Comparison of ENCODE assay signal across 8 cellular contexts in the genomic region with DNA sequence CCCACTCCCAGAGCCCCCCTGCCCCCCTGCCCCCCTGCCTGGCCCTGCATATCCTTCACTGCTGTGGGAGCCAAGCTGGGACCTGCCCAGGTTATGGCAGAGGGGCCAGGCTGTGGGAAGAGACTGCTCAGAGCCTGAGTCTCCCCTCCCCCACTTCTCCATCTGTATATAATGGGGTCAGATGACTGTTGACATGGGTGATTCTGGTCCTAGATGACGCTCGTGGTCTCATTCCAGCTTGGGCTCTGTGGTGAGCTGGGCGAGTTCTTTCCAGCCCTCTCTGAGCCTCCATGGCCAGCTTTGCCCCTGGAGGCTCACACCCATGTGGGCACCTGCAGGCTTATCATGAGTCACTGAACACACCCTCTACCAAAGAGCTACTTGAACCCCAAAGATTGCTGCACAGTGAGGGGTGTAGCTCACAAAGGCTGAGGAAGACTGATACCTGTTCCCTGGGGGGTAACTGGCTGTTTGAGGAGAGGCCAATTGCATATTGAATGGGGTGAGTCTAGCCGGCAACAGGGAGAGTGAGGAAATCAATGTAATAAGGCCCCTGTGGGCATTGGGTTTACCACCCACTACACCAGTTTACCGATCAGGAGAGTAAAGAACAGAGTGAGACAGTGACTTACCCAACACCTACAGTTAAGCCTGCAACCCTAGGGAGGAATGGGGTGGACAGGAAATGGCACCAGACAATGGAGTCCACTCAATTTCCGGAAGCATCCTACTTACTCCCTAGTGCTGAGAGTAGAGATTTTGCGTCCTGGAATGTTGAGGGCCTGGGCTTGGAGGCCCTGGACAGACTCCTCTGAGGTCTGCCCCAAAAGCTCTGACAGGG. TPM values are rescaled to one million over a fixed set of nuclear protein-coding genes. Genes with fewer than 3 reads are reported as not detected.
DNase-seq lines count a peak whose midpoint lies in the region; ATAC-seq, FAIRE-seq and TF ChIP-seq lines count a peak whose summit lies in the region.

No MANE protein-coding gene starts in this region.

- DNase-seq in GM18507 (ENCODE audit: extremely low spot score, insufficient read length, low read depth) (no peak), NCI-H748 treated with DMSO at 0.1 percent for 48 hours (lab: John Stamatoyannopoulos, UW) (peak; percentile 26), HepG2 (ENCODE audit: low spot score) (peak; percentile 35), thoracic aorta (ENCODE audit: low spot score) (no peak), NCI-H2227 (lab: John Stamatoyannopoulos, UW; ENCODE audit: unreplicated experiment) (no peak), cerebellar nuclear complex (lab: John Stamatoyannopoulos, UW) (no peak), T-helper 9 cell (no peak)
- DNase-seq in central memory CD8-positive, alpha-beta T cell (ENCODE audit: low spot score in 2 of 2): no peak

- peaks cover 20% of the 10 kb centered on the region for H3K4me1 Mint-ChIP-seq in central memory CD8-positive, alpha-beta T cell

- H3K4me3 Mint-ChIP-seq in central memory CD8-positive, alpha-beta T cell: peak overlapping the region; percentile 91

- peak; percentile 54 for FAIRE-seq in GM18507 (lab: Jason Lieb, UNC)
- peak; percentile 30 for FAIRE-seq in HepG2 (lab: Jason Lieb, UNC)

- no peaks in the 10 kb centered on the region for H3K27me3 Mint-ChIP-seq in central memory CD8-positive, alpha-beta T cell

- BruUV-seq in HepG2 (replicated peaks; lab: Mats Ljungman, UMichigan): no TSS peak

- peak overlapping the region; percentile 90 for H3K27ac Mint-ChIP-seq in central memory CD8-positive, alpha-beta T cell (ENCODE audit: low read depth)

- TF ChIP-seq EP300 in HepG2 (IDR thresholded peaks at IDR 0.05; ENCODE audit: low read depth in 2 of 2, low read length in 2 of 2): no peak
- no peak for TF ChIP-seq EP300 in HepG2 (CRISPR knock-in tag; IDR thresholded peaks at IDR 0.05; ENCODE audit: borderline replicate concordance)

- CTCF ChIA-PET in HepG2 (lab: Yijun Ruan, JAX; ENCODE audit: low intra/inter-chr PET ratio, low total read pairs): no interaction called here

- in situ Hi-C loops in HepG2 (cut with HindIII; ENCODE audit: extremely low pct_ligation_motif_present, low pct_unique_long_range_greater_than_20kb): no loop called here

- H3K36me3 ChIP-seq in HepG2 (replicated peaks in 1 of 2; ENCODE audit: control insufficient read depth in 1 of 2, insufficient read depth in 2 of 2, low read length in 2 of 2): no peaks in the 10 kb centered on the region
- no peaks in the 10 kb centered on the region for H3K36me3 ChIP-seq in thoracic aorta

- 10% methylated on average over 7 of the region's 7 CpGs for WGBS in HepG2 (ENCODE audit: low lambda C conversion rate)

- TF ChIP-seq RAD21 in HepG2 (CRISPR knock-in tag; IDR thresholded peaks at IDR 0.05): no peak

- peak overlapping the region; percentile 51 to 66 (median 61); a peak in 5 of 6 replicates for H3K4me3 ChIP-seq in HepG2 (replicated peaks in 1 of 3; ENCODE audit: insufficient read depth in 1 of 3, low read depth in 2 of 3, low read length in 3 of 3)
- H3K4me3 ChIP-seq in thoracic aorta: peak overlapping the region; percentile 80

- H3K27me3 ChIP-seq in HepG2 (ENCODE audit: control insufficient read depth in 1 of 2, insufficient read depth in 2 of 2, low read length in 2 of 2) (no peaks in the 10 kb centered on the region; a peak in 2 of 5 replicates), thoracic aorta (replicated peaks; ENCODE audit: insufficient read depth) (no peaks in the 10 kb centered on the region)

- H3K79me2 ChIP-seq in HepG2 (ENCODE audit: insufficient read depth, low read length): peaks cover 6% of the 10 kb centered on the region

- TF ChIP-seq CTCF in HepG2 (CRISPR knock-in tag; IDR thresholded peaks at IDR 0.05): no peak
- TF ChIP-seq CTCF in thoracic aorta (IDR thresholded peaks at IDR 0.05): no peak

- H4K20me1 ChIP-seq in HepG2 (ENCODE audit: insufficient read depth, low read length): 0 out of 2 replicates have a peak, but pooled peaks cover under 1% of the 10 kb centered on the region

- H3K36me3 Mint-ChIP-seq in central memory CD8-positive, alpha-beta T cell (ENCODE audit: insufficient read depth): peaks cover 26% of the 10 kb centered on the region

- no peak overlapping the region for H2AFZ ChIP-seq in HepG2 (ENCODE audit: low read length)

- no peak for ATAC-seq in central memory CD8-positive, alpha-beta T cell (replicated peaks; ENCODE audit: extremely low read depth, poor library complexity, severe bottlenecking)
- ATAC-seq in HepG2: no peak
- ATAC-seq in thoracic aorta (ENCODE audit: insufficient number of reproducible peaks, low FRiP score, low read depth): no peak

- intact Hi-C loops in HepG2 (cut with micrococcal nuclease; ENCODE audit: unreplicated experiment): no loop called here

- TF ChIP-seq POLR2A in HepG2 (IDR thresholded peaks at IDR 0.05; ENCODE audit: insufficient read depth in 1 of 2, low read depth in 2 of 2, low read length in 2 of 2): peak in 1 of 2 experiments; percentile 30; a peak in 2 of 4 replicates

- POLR2A ChIA-PET in HepG2 (lab: Yijun Ruan, JAX): interaction anchor here (0.9 to 2.8 kb wide), 10 partner anchors 8 to 147 kb away, joined by 3 to 17 read pairs (median 4); no protein-coding TSS in a partner anchor

- H3K27ac ChIP-seq in HepG2 (ENCODE audit: extremely low read length, insufficient read depth, low read length) (peak overlapping the region; percentile 90), thoracic aorta (peak overlapping the region; percentile 97 to 99)

- no peaks in the 10 kb centered on the region for H3K9me3 Mint-ChIP-seq in central memory CD8-positive, alpha-beta T cell

- H3K9ac ChIP-seq in HepG2 (ENCODE audit: insufficient read depth, low read depth, low read length): peak overlapping the region; percentile 83

- H3K9me3 ChIP-seq in HepG2 (ENCODE audit: low read length) (no peaks in the 10 kb centered on the region), thoracic aorta (no peaks in the 10 kb centered on the region)

- H3K4me1 ChIP-seq in HepG2 (ENCODE audit: insufficient read depth, low read length) (peaks cover 73% of the 10 kb centered on the region), thoracic aorta (ENCODE audit: control insufficient read depth in 1 of 2, low read depth in 2 of 2) (peaks cover 26 to 56% of the 10 kb centered on the region in 2 donors)

- peak overlapping the region; percentile 97 for H3K4me2 ChIP-seq in HepG2 (ENCODE audit: low read depth, low read length)

TF ChIP-seq in HepG2, 621 proteins besides CTCF, POLR2A, EP300 and RAD21 (continues in another document):
- TF ChIP-seq PATZ1 (CRISPR knock-in tag; IDR thresholded peaks at IDR 0.05) (0 out of 2 replicates have a peak, but pooled peaks have one; percentile 5), ZKSCAN5 (CRISPR knock-in tag; IDR thresholded peaks at IDR 0.05) (no peak), TP53 (CRISPR knock-in tag; conservative IDR thresholded peaks at IDR 0.05) (0 out of 2 replicates have a peak, but pooled peaks have one; percentile 28), ETV5 (CRISPR knock-in tag; IDR thresholded peaks at IDR 0.05; ENCODE audit: borderline replicate concordance) (peak; percentile 47; the same call in 1 of the 2 replicates), HDAC2 (CRISPR knock-in tag; IDR thresholded peaks at IDR 0.05) (0 out of 2 replicates have a peak, but pooled peaks have one; percentile 33), RXRA (CRISPR knock-in tag; IDR thresholded peaks at IDR 0.05) (0 out of 2 replicates have a peak, but pooled peaks have one; percentile 5), CEBPG (CRISPR knock-in tag; IDR thresholded peaks at IDR 0.05) (peak; percentile 49; the same call in 1 of the 2 replicates), GABPA (IDR thresholded peaks at IDR 0.05; ENCODE audit: low read depth, low read length) (peak; percentile 32; the same call in 1 of the 2 replicates), GABPA (CRISPR knock-in tag; IDR thresholded peaks at IDR 0.05; ENCODE audit: low read depth) (peak; percentile 73), FOXM1 (CRISPR knock-in tag; IDR thresholded peaks at IDR 0.05) (no peak)

RNA-seq across cellular contexts. Expression of gene SREBF1, which starts 4.2 kb away (rescaled TPM):
- 12.6 and 34.3 TPM in 2 replicates for total RNA-seq in HepG2 (2016; rRNA removed; fragmentation: Illumina TruSeq; extraction: Trizol)
- total RNA-seq in HepG2 (2016; cell fraction: cytosol; rRNA removed; fragmentation: Illumina TruSeq; extraction: Trizol; ENCODE audit: low read depth): 17.8 and 21.9 TPM in 2 replicates
- 11.7 and 40.3 TPM in 2 replicates for total RNA-seq in HepG2 (2016; cell fraction: insoluble cytoplasmic fraction; rRNA removed; fragmentation: Illumina TruSeq; extraction: Trizol)
- 12.6 and 16.8 TPM in 2 replicates for total RNA-seq in HepG2 (2016; cell fraction: membrane; rRNA removed; fragmentation: Illumina TruSeq; extraction: Trizol)
- total RNA-seq in HepG2 (2016; cell fraction: nucleus; rRNA removed; fragmentation: Illumina TruSeq; extraction: Trizol): 53.2 and 57.7 TPM in 2 replicates
- polyA plus RNA-seq in HepG2 (2011; rRNA removed): 38.0 and 57.5 TPM in 2 replicates
- polyA plus RNA-seq in HepG2 (2011; cell fraction: cytosol; rRNA removed): 16.6 and 23.2 TPM in 2 replicates
- polyA plus RNA-seq in HepG2 (2011; cell fraction: nucleus; rRNA removed): 385 and 409 TPM in 2 replicates
- 60.2 and 60.8 TPM in 2 replicates for polyA plus RNA-seq in HepG2 (2012)
- 3.6 and 4.8 TPM in 2 replicates for polyA plus RNA-seq in HepG2 (2016; cell fraction: cytosol; fragmentation: Illumina TruSeq; extraction: Trizol; ENCODE audit: low read depth)
- 11.3 and 14.1 TPM in 2 replicates for polyA plus RNA-seq in HepG2 (2016; cell fraction: insoluble cytoplasmic fraction; fragmentation: Illumina TruSeq; extraction: Trizol; ENCODE audit: low read depth)
- 7.4 and 8.0 TPM in 2 replicates for polyA plus RNA-seq in HepG2 (2016; cell fraction: membrane; fragmentation: Illumina TruSeq; extraction: Trizol; ENCODE audit: low read depth)
- polyA plus RNA-seq in HepG2 (2016; cell fraction: nucleus; fragmentation: Illumina TruSeq; extraction: Trizol; ENCODE audit: insufficient read depth, low read depth): 156 and 162 TPM in 2 replicates
- 70.2 and 130 TPM in 2 replicates for polyA minus RNA-seq in HepG2 (2011; rRNA and poly(A)+ RNA removed; ENCODE audit: low replicate concordance)
- 35.3 and 56.1 TPM in 2 replicates for polyA minus RNA-seq in HepG2 (2011; cell fraction: cytosol; rRNA and poly(A)+ RNA removed)
- polyA minus RNA-seq in HepG2 (2011; cell fraction: nucleus; rRNA and poly(A)+ RNA removed): 93.2 and 119 TPM in 2 replicates
- 10 to 100 TPM; 56.2 to 64.2 TPM for total RNA-seq in thoracic aorta

Comparison
In these comparisons a context has a peak if more than half of its experiments do, and no peak if none do; other contexts are left out.
1. DNase-seq: peak in NCI-H748 treated with DMSO at 0.1 percent for 48 hours (single experiment) and HepG2 (single experiment); none in GM18507 (single experiment), central memory CD8-positive, alpha-beta T cell (0 of 2), thoracic aorta (single experiment), NCI-H2227 (single experiment), cerebellar nuclear complex (0 of 2) and T-helper 9 cell (single experiment).